Comparison of ENCODE assay signal across 1 cellular context in the genomic region with DNA sequence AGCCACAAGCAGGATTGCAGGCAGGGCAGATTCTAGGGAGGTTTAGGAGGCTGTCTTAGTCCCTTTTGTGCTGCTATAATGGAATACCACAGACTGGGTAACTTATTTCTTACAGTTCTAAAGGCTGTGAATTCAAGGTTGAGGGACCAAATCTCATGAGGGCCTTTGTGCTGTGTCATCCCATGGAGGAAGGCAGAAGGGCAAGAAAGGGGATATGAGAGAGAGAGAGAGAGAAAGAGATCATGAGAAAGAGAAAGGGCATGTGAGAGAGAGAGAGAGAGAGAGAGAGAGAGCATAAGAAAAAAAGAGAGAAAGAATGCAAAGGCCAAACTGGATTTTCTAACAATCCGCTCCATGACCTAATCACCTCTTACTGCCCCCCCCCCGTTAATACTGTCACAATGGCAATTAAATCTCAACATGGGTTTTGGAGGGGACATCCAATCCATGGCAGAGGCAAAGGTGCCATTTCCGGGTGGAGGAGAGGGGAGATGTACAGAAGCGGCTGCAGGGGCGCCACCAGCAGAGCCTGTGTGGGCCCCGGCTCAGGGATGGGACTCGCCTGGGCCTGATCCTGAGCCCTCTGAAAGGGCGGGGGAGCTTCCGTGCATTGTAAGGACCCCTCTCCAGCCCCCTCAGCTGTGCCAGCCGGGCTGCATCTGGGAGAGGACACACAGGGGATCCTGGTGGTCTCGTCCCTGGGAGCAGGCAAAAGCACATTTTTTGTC.
TF ChIP-seq lines count a peak whose summit lies in the region.

No MANE protein-coding gene starts in this region.

TF ChIP-seq in GM23338, 12 proteins besides CTCF, POLR2A, EP300 and RAD21 (continued from another document):
- TF ChIP-seq, protein P1, sequence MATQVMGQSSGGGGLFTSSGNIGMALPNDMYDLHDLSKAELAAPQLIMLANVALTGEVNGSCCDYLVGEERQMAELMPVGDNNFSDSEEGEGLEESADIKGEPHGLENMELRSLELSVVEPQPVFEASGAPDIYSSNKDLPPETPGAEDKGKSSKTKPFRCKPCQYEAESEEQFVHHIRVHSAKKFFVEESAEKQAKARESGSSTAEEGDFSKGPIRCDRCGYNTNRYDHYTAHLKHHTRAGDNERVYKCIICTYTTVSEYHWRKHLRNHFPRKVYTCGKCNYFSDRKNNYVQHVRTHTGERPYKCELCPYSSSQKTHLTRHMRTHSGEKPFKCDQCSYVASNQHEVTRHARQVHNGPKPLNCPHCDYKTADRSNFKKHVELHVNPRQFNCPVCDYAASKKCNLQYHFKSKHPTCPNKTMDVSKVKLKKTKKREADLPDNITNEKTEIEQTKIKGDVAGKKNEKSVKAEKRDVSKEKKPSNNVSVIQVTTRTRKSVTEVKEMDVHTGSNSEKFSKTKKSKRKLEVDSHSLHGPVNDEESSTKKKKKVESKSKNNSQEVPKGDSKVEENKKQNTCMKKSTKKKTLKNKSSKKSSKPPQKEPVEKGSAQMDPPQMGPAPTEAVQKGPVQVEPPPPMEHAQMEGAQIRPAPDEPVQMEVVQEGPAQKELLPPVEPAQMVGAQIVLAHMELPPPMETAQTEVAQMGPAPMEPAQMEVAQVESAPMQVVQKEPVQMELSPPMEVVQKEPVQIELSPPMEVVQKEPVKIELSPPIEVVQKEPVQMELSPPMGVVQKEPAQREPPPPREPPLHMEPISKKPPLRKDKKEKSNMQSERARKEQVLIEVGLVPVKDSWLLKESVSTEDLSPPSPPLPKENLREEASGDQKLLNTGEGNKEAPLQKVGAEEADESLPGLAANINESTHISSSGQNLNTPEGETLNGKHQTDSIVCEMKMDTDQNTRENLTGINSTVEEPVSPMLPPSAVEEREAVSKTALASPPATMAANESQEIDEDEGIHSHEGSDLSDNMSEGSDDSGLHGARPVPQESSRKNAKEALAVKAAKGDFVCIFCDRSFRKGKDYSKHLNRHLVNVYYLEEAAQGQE (IDR thresholded peaks at IDR 0.05; ENCODE audit: unreplicated experiment), result no peak
- TF ChIP-seq STAT1 (IDR thresholded peaks at IDR 0.05; ENCODE audit: unreplicated experiment), result no peak
- no peak for TF ChIP-seq ZNF114 (CRISPR knock-in tag; IDR thresholded peaks at IDR 0.05)
- TF ChIP-seq EZH2phosphoT487 (IDR thresholded peaks at IDR 0.05; ENCODE audit: unreplicated experiment), result no peak
